In the genomic region with DNA sequence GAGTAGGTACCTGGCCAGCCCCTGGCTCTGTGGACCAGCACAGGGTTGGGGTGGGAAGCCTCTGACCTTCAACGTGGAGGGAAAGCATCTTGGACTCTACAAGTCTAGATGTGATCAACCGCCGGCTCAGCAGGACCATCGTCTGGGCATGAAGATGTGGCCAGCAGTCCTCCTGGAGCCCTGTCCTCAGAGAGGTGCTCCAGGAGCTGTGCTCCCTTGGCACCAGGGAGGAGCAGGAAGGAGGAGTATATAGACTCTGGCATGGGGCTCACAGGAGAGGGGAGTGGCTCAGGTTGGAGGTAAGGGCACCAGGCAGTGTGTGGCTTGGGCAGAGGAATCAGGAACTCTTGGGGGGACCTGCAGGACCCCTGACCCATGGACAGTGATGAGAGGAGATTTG, we compare ENCODE assay signal across 1 cellular context.
TF ChIP-seq lines count a peak whose summit lies in the region.

No MANE protein-coding gene starts in this region.

TF ChIP-seq in GM23338, 12 proteins besides CTCF, POLR2A, EP300 and RAD21 (continued from another document):
- TF ChIP-seq CREB1 (CRISPR knock-in tag; IDR thresholded peaks at IDR 0.05; ENCODE audit: low read depth) (no peak), POLR2AphosphoS5 (IDR thresholded peaks at IDR 0.05; ENCODE audit: low read depth) (no peak), STAT1 (IDR thresholded peaks at IDR 0.05; ENCODE audit: unreplicated experiment) (no peak), JUNB (IDR thresholded peaks at IDR 0.05; ENCODE audit: unreplicated experiment) (no peak), EZH2 (IDR thresholded peaks at IDR 0.05; ENCODE audit: low read depth, unreplicated experiment) (no peak), EZH2phosphoT487 (IDR thresholded peaks at IDR 0.05; ENCODE audit: unreplicated experiment) (no peak), ZNF114 (CRISPR knock-in tag; IDR thresholded peaks at IDR 0.05) (no peak)
- TF ChIP-seq, protein P1, sequence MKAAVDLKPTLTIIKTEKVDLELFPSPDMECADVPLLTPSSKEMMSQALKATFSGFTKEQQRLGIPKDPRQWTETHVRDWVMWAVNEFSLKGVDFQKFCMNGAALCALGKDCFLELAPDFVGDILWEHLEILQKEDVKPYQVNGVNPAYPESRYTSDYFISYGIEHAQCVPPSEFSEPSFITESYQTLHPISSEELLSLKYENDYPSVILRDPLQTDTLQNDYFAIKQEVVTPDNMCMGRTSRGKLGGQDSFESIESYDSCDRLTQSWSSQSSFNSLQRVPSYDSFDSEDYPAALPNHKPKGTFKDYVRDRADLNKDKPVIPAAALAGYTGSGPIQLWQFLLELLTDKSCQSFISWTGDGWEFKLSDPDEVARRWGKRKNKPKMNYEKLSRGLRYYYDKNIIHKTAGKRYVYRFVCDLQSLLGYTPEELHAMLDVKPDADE (IDR thresholded peaks at IDR 0.05): no peak
- TF ChIP-seq, protein P2, sequence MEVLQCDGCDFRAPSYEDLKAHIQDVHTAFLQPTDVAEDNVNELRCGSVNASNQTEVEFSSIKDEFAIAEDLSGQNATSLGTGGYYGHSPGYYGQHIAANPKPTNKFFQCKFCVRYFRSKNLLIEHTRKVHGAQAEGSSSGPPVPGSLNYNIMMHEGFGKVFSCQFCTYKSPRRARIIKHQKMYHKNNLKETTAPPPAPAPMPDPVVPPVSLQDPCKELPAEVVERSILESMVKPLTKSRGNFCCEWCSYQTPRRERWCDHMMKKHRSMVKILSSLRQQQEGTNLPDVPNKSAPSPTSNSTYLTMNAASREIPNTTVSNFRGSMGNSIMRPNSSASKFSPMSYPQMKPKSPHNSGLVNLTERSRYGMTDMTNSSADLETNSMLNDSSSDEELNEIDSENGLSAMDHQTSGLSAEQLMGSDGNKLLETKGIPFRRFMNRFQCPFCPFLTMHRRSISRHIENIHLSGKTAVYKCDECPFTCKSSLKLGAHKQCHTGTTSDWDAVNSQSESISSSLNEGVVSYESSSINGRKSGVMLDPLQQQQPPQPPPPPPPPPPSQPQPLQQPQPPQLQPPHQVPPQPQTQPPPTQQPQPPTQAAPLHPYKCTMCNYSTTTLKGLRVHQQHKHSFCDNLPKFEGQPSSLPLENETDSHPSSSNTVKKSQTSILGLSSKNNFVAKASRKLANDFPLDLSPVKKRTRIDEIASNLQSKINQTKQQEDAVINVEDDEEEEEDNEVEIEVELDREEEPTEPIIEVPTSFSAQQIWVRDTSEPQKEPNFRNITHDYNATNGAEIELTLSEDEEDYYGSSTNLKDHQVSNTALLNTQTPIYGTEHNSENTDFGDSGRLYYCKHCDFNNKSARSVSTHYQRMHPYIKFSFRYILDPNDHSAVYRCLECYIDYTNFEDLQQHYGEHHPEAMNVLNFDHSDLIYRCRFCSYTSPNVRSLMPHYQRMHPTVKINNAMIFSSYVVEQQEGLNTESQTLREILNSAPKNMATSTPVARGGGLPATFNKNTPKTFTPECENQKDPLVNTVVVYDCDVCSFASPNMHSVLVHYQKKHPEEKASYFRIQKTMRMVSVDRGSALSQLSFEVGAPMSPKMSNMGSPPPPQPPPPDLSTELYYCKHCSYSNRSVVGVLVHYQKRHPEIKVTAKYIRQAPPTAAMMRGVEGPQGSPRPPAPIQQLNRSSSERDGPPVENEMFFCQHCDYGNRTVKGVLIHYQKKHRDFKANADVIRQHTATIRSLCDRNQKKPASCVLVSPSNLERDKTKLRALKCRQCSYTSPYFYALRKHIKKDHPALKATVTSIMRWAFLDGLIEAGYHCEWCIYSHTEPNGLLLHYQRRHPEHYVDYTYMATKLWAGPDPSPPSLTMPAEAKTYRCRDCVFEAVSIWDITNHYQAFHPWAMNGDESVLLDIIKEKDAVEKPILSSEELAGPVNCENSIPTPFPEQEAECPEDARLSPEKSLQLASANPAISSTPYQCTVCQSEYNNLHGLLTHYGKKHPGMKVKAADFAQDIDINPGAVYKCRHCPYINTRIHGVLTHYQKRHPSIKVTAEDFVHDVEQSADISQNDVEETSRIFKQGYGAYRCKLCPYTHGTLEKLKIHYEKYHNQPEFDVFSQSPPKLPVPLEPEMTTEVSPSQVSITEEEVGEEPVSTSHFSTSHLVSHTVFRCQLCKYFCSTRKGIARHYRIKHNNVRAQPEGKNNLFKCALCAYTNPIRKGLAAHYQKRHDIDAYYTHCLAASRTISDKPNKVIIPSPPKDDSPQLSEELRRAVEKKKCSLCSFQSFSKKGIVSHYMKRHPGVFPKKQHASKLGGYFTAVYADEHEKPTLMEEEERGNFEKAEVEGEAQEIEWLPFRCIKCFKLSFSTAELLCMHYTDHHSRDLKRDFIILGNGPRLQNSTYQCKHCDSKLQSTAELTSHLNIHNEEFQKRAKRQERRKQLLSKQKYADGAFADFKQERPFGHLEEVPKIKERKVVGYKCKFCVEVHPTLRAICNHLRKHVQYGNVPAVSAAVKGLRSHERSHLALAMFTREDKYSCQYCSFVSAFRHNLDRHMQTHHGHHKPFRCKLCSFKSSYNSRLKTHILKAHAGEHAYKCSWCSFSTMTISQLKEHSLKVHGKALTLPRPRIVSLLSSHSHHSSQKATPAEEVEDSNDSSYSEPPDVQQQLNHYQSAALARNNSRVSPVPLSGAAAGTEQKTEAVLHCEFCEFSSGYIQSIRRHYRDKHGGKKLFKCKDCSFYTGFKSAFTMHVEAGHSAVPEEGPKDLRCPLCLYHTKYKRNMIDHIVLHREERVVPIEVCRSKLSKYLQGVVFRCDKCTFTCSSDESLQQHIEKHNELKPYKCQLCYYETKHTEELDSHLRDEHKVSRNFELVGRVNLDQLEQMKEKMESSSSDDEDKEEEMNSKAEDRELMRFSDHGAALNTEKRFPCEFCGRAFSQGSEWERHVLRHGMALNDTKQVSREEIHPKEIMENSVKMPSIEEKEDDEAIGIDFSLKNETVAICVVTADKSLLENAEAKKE (CRISPR knock-in tag; IDR thresholded peaks at IDR 0.05): no peak
TF ChIP-seq in GM23338: peak in this region for 0.
